Comparison of ENCODE assay signal across 1 cellular context in genomic region chr12:124326104-124326503, GRCh38.
TF ChIP-seq lines count a peak whose summit lies in the region.

No MANE protein-coding gene starts in this region.

TF ChIP-seq in WTC11, 78 proteins besides CTCF, POLR2A, EP300 and RAD21 (continued from another document):
- TF ChIP-seq, protein P1, sequence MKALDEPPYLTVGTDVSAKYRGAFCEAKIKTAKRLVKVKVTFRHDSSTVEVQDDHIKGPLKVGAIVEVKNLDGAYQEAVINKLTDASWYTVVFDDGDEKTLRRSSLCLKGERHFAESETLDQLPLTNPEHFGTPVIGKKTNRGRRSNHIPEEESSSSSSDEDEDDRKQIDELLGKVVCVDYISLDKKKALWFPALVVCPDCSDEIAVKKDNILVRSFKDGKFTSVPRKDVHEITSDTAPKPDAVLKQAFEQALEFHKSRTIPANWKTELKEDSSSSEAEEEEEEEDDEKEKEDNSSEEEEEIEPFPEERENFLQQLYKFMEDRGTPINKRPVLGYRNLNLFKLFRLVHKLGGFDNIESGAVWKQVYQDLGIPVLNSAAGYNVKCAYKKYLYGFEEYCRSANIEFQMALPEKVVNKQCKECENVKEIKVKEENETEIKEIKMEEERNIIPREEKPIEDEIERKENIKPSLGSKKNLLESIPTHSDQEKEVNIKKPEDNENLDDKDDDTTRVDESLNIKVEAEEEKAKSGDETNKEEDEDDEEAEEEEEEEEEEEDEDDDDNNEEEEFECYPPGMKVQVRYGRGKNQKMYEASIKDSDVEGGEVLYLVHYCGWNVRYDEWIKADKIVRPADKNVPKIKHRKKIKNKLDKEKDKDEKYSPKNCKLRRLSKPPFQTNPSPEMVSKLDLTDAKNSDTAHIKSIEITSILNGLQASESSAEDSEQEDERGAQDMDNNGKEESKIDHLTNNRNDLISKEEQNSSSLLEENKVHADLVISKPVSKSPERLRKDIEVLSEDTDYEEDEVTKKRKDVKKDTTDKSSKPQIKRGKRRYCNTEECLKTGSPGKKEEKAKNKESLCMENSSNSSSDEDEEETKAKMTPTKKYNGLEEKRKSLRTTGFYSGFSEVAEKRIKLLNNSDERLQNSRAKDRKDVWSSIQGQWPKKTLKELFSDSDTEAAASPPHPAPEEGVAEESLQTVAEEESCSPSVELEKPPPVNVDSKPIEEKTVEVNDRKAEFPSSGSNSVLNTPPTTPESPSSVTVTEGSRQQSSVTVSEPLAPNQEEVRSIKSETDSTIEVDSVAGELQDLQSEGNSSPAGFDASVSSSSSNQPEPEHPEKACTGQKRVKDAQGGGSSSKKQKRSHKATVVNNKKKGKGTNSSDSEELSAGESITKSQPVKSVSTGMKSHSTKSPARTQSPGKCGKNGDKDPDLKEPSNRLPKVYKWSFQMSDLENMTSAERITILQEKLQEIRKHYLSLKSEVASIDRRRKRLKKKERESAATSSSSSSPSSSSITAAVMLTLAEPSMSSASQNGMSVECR (CRISPR knock-in tag; IDR thresholded peaks at IDR 0.05; ENCODE audit: borderline replicate concordance) = no peak
- TF ChIP-seq SP1 (CRISPR knock-in tag; conservative IDR thresholded peaks at IDR 0.05) (no peak), GTF2I (CRISPR knock-in tag; conservative IDR thresholded peaks at IDR 0.05) (no peak), IRF1 (CRISPR knock-in tag; IDR thresholded peaks at IDR 0.05) (no peak)
